ENCODE assay signal across 28 cellular contexts in the genomic region with DNA sequence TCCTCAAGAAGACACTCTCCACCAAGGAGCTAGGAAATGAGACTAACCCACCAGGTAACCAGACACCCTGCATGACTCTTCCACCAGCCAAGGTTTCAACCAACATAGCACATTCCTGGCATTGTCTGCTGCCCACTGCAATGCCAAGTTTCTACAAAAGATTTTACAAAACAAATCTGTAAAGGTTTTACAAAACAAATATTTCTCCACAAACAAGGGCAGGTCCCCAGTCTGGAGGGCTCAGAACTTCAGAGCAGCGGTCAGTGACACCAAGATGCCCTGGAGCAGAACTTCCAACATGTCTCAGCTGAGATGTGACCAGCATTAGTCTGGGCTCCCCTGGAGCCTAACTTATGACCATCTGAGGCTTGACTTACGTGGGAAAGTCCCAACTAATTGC. TPM values are rescaled to one million over a fixed set of nuclear protein-coding genes. Genes with fewer than 3 reads are reported as not detected.
DNase-seq lines count a peak whose midpoint lies in the region; ATAC-seq, FAIRE-seq and TF ChIP-seq lines count a peak whose summit lies in the region.
"Had no signal": no experiment of that assay in that cellular context is flagged by ENCODE, and none has a peak within 500 bp of the region (broad histone marks: within the 10 kb centered on the region; RNA-seq: fewer than 3 reads in every experiment).

No MANE protein-coding gene starts in this region.

- peaks cover 25% of the 10 kb centered on the region for H3K4me1 Mint-ChIP-seq in astrocyte (ENCODE audit: low read depth, unreplicated experiment)
- H3K4me1 Mint-ChIP-seq: activated B cell treated with CpG ODN at 0.5 μM for 24 hours, natural killer cell had no signal

- DNase-seq in M059J (ENCODE audit: low read depth) (peak; percentile 27), astrocyte (ENCODE audit: low read depth) (no peak), lung (ENCODE audit: low spot score) (peak; percentile 27), OCI-LY7 (ENCODE audit: low spot score) (no peak)
- DNase-seq in activated effector memory CD4-positive, alpha-beta T cell treated with Interleukin-2 at 50 U/mL for 16 hours = no peak
- DNase-seq: activated B cell treated with CpG ODN at 0.5 μM for 24 hours; activated CD4-positive, alpha-beta T cell treated with anti-CD3 and anti-CD28 coated beads, Interleukin-2, amount 50 U/mL, for 48 hours; activated CD8-positive, alpha-beta memory T cell treated with anti-CD3 and anti-CD28 coated beads, Interleukin-2, amount 50 U/mL, for 48 hours; activated gamma-delta T cell treated with Interleukin-2 at 50 U/mL for 16 hours; Caco-2; EL; HCEC 1CT; KG1; left cardiac atrium; natural killer cell; NCI-H1048; NCI-H1930; ovary; Peyer's patch; sigmoid colon; stimulated activated CD8-positive, alpha-beta memory T cell treated with anti-CD3 and anti-CD28 coated beads, Interleukin-4, amount 100 ng/mL, for 48 hours; T1000; upper lobe of right lung had no signal

- H3K9me2 ChIP-seq in OCI-LY7 (ENCODE audit: insufficient read depth, low read length) = no peaks in the 10 kb centered on the region

- no TSS peak for BruUV-seq in OCI-LY7 (replicated peaks; lab: Mats Ljungman, UMichigan)

- no peak for TF ChIP-seq CTCF in C4-2B (conservative IDR thresholded peaks at IDR 0.05)
- TF ChIP-seq CTCF in astrocyte (IDR thresholded peaks at IDR 0.05; ENCODE audit: insufficient read depth, low read depth, low read length) = no peak
- TF ChIP-seq CTCF in lung (IDR thresholded peaks at IDR 0.05; ENCODE audit: control extremely low read depth, extremely low read depth) = no peak
- TF ChIP-seq CTCF in OCI-LY7 (conservative IDR thresholded peaks at IDR 0.05; ENCODE audit: low read length) = no peak

- CTCF ChIA-PET in OCI-LY7 (lab: Charles Lee; ENCODE audit: unreplicated experiment) = no interaction called here

- H3K9me3 ChIP-seq in astrocyte (ENCODE audit: insufficient read depth, low read depth, low read length) (no peaks in the 10 kb centered on the region), lung (ENCODE audit: control insufficient read depth in 2 of 2, insufficient read depth in 1 of 2, low read length in 1 of 2) (no peaks in the 10 kb centered on the region), OCI-LY7 (ENCODE audit: low read length) (no peaks in the 10 kb centered on the region)
- H3K9me3 ChIP-seq: Caco-2, ovary, Peyer's patch, sigmoid colon, upper lobe of right lung had no signal

- no peaks in the 10 kb centered on the region for H3K79me2 ChIP-seq in astrocyte (ENCODE audit: insufficient read depth, low read length)
- H3K79me2 ChIP-seq in OCI-LY7 (ENCODE audit: insufficient read depth, low read depth, low read length) = no peaks in the 10 kb centered on the region

- H3K27me3 Mint-ChIP-seq in astrocyte (ENCODE audit: low read depth, unreplicated experiment) = peaks cover 7% of the 10 kb centered on the region

- H3K4me3 Mint-ChIP-seq in astrocyte (ENCODE audit: unreplicated experiment) = no peak overlapping the region
- H3K4me3 Mint-ChIP-seq: activated B cell treated with CpG ODN at 0.5 μM for 24 hours, natural killer cell had no signal

- no peaks in the 10 kb centered on the region for H3K36me3 Mint-ChIP-seq in astrocyte (ENCODE audit: low read depth, unreplicated experiment)
- H3K36me3 Mint-ChIP-seq: natural killer cell had no signal

- H3K4me2 ChIP-seq in astrocyte (ENCODE audit: low read length) (no peak overlapping the region), OCI-LY7 (ENCODE audit: low read length) (no peak overlapping the region)

- H3K36me3 ChIP-seq in astrocyte (ENCODE audit: insufficient read depth, low read length) (no peaks in the 10 kb centered on the region), lung (ENCODE audit: control insufficient read depth in 2 of 2, insufficient read depth in 2 of 2, low read length in 2 of 2) (no peaks in the 10 kb centered on the region), OCI-LY7 (ENCODE audit: insufficient read depth, low read length) (no peaks in the 10 kb centered on the region)
- H3K36me3 ChIP-seq: cardiac muscle cell, ovary, Peyer's patch, sigmoid colon, upper lobe of right lung had no signal

- H3K4me1 ChIP-seq in astrocyte (ENCODE audit: insufficient read depth, low read length) (peaks cover 5% of the 10 kb centered on the region), lung (ENCODE audit: control insufficient read depth in 2 of 2, insufficient read depth in 2 of 2, low read length in 2 of 2) (peaks cover 7 to 25% of the 10 kb centered on the region in 2 donors), OCI-LY7 (ENCODE audit: insufficient read depth, low read length, poor library complexity, severe bottlenecking) (no peaks in the 10 kb centered on the region)
- H3K4me1 ChIP-seq: Caco-2 had no signal

- no peak for FAIRE-seq in astrocyte (lab: Jason Lieb, UNC)
- FAIRE-seq: endometrium had no signal

- H3K27ac ChIP-seq in C4-2B = peak overlapping the region; percentile 17; the same call in 1 of the 2 replicates
- no peak overlapping the region for H3K27ac ChIP-seq in astrocyte (ENCODE audit: low read depth, low read length)
- no peak overlapping the region for H3K27ac ChIP-seq in lung (ENCODE audit: low read depth in 1 of 2, low read length in 1 of 2)
- H3K27ac ChIP-seq in OCI-LY7 (ENCODE audit: low read depth, low read length, poor library complexity, severe bottlenecking) = no peak overlapping the region
- H3K27ac ChIP-seq: cardiac muscle cell, ovary, Peyer's patch, sigmoid colon, upper lobe of right lung had no signal

- peaks cover 3% of the 10 kb centered on the region for H3K9me3 Mint-ChIP-seq in astrocyte (ENCODE audit: unreplicated experiment)
- H3K9me3 Mint-ChIP-seq: activated B cell treated with CpG ODN at 0.5 μM for 24 hours, natural killer cell had no signal

- ATAC-seq in lung (ENCODE audit: insufficient read depth, low FRiP score) (no peak), HG03439 (IDR thresholded peaks at IDR 0.05; ENCODE audit: unreplicated experiment) (no peak), GM19023 (IDR thresholded peaks at IDR 0.05; ENCODE audit: unreplicated experiment) (no peak)
- ATAC-seq: natural killer cell, upper lobe of right lung had no signal

- H3K4me3 ChIP-seq in astrocyte (ENCODE audit: insufficient read depth, low read depth, low read length) (no peak overlapping the region), lung (no peak overlapping the region), OCI-LY7 (ENCODE audit: low read depth, low read length, poor library complexity, severe bottlenecking) (no peak overlapping the region)
- H3K4me3 ChIP-seq: cardiac muscle cell, ovary, Peyer's patch, sigmoid colon, upper lobe of right lung had no signal

- H4K20me1 ChIP-seq in astrocyte (ENCODE audit: insufficient read depth, low read length) (no peaks in the 10 kb centered on the region), OCI-LY7 (ENCODE audit: insufficient read depth, low read length) (no peaks in the 10 kb centered on the region)

- WGBS in lung, 2 donors = 85 to 86% methylated on average over 2 of the region's 2 CpGs

- H3K9ac ChIP-seq in astrocyte (ENCODE audit: low read length) = no peak overlapping the region

- H2AFZ ChIP-seq in astrocyte (ENCODE audit: low read depth, low read length) (no peak overlapping the region), OCI-LY7 (ENCODE audit: low read length) (no peak overlapping the region)

- POLR2A ChIA-PET in OCI-LY7 (lab: Charles Lee) = interaction anchor here (0.7 kb wide), 1 partner anchor 10 kb away, joined by 3 read pairs; no protein-coding TSS in a partner anchor

- H3K27me3 ChIP-seq in astrocyte (ENCODE audit: insufficient read depth, low read length) (peaks cover 9% of the 10 kb centered on the region), lung (ENCODE audit: control insufficient read depth, insufficient read depth) (no peaks in the 10 kb centered on the region)
- H3K27me3 ChIP-seq: ovary, Peyer's patch, sigmoid colon, upper lobe of right lung had no signal

- intact Hi-C loops in OCI-LY7 (cut with micrococcal nuclease; ENCODE audit: unreplicated experiment) = no loop called here

- H3K27ac Mint-ChIP-seq in astrocyte (ENCODE audit: unreplicated experiment) = peak overlapping the region; percentile 79
- H3K27ac Mint-ChIP-seq: activated B cell treated with CpG ODN at 0.5 μM for 24 hours, natural killer cell had no signal

RNA-seq across cellular contexts. Expression of gene GALNT18, which starts 14.0 kb away (rescaled TPM):
- total RNA-seq in M059J (2014; rRNA removed; shearing (Covaris generic)) = 0.47 and 0.64 TPM in 2 replicates
- 6.5 and 7.0 TPM in 2 replicates for total RNA-seq in astrocyte
- total RNA-seq in lung = 10 to 100 TPM; 59.3 to 68.0 TPM
- 100 to 1,000 TPM in 1 of 2 donors, 10 to 100 TPM in 1; 17.7 to 109 TPM for polyA plus RNA-seq in lung
- not detected in 2 replicates for total RNA-seq in OCI-LY7 (2014; rRNA removed; shearing (Covaris generic))
- total RNA-seq in OCI-LY7 (2022) = not detected in 2 replicates
- total RNA-seq: activated B cell treated with CpG ODN at 0.5 μM for 24 hours had no signal

Comparison
In these comparisons a context has a peak if more than half of its experiments do, and no peak if none do; other contexts are left out.
1. DNase-seq: peak in M059J (single experiment) and lung (single experiment); none in astrocyte (single experiment), activated effector memory CD4-positive, alpha-beta T cell treated with Interleukin-2 at 50 U/mL for 16 hours (single experiment) and OCI-LY7 (single experiment).